8 cellular contexts compared by ENCODE assay signal in the genomic region with DNA sequence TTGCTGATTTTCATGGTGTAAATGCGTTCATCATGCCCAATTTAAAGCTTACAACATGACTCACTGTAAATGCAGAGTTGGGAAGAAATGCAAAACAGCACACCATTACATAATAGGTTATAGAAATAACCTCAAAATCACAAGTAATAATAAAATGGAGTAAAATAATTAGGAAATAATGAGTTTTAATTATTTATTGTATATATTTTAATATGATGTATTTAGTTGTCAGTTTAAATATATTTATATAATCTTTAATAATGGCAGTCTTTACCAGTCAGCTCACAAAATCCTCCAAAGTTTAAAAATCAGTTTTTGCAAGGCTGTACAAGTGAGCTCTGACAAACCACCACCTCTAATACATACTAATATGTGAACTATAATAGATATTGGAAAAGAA.
"Had no signal": no experiment of that assay in that cellular context is flagged by ENCODE, and none has a peak within 500 bp of the region (broad histone marks: within the 10 kb centered on the region; RNA-seq: fewer than 3 reads in every experiment).

No MANE protein-coding gene starts in this region.

- FAIRE-seq: G401.6, GM12878, GM12891, GM12892, GM18507, GM19239 had no signal

- DNase-seq: GDM1, GF-D8 had no signal

- ATAC-seq: GM12878 had no signal

- H3K4me3 ChIP-seq: GM12878 had no signal
